In the genomic region with DNA sequence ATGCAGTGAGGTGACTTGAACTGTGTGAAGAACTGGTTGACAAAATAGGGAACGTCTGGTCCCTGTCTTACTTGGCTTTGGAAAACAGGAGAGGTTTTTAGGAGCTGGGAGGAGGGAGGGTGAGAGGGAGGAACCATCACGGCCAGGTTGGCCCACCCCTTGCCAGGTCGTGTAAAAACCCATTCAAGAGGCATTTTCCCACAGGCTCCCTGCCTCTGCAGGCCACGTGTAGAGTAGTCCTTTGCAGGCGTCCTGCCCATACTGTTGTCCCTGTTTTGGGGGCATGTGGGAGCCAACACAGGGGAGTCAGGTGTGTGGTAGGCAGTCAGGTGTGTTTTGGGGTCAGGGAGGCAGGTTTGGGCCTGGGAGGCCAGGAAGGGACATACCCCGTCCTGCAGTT, we compare ENCODE assay signal across 11 cellular contexts.
DNase-seq lines count a peak whose midpoint lies in the region; ATAC-seq and TF ChIP-seq lines count a peak whose summit lies in the region.
"Had no signal": no experiment of that assay in that cellular context is flagged by ENCODE, and none has a peak within 500 bp of the region (broad histone marks: within the 10 kb centered on the region; RNA-seq: fewer than 3 reads in every experiment).

No MANE protein-coding gene starts in this region.

- no peaks in the 10 kb centered on the region for H3K4me1 ChIP-seq in A673 (ENCODE audit: insufficient read depth, low read length, poor library complexity, severe bottlenecking)

- H3K27me3 ChIP-seq in A673 (replicated peaks; ENCODE audit: insufficient read depth, low read depth, low read length, poor library complexity): no peaks in the 10 kb centered on the region

- BruUV-seq in A673 (replicated peaks; lab: Mats Ljungman, UMichigan): no TSS peak

- H3K36me3 Mint-ChIP-seq in T-cell (no peaks in the 10 kb centered on the region), progenitor cell of endocrine pancreas (ENCODE audit: insufficient read depth) (no peaks in the 10 kb centered on the region)

- intact Hi-C loops in A673 (cut with micrococcal nuclease; ENCODE audit: unreplicated experiment): no loop called here

- no peak overlapping the region for H3K27ac ChIP-seq in A673 (ENCODE audit: low read depth, low read length, poor library complexity, severe bottlenecking)
- H3K27ac ChIP-seq: cardiac muscle cell had no signal

- POLR2A ChIA-PET in T-cell (lab: Charles Lee): no interaction called here
- POLR2A ChIA-PET in A673 (lab: Charles Lee; ENCODE audit: low non-redundant PET): no interaction called here

- peak overlapping the region; percentile 81 to 89 for H3K4me3 ChIP-seq in foreskin fibroblast (ENCODE audit: low read depth in 1 of 2, low read length in 2 of 2)
- H3K4me3 ChIP-seq in A673 (ENCODE audit: low read depth, low read length, poor library complexity, severe bottlenecking): no peak overlapping the region
- H3K4me3 ChIP-seq: cardiac muscle cell, GM12878 had no signal

- H3K27me3 Mint-ChIP-seq in T-cell (peaks cover 4 to 12% of the 10 kb centered on the region in 2 donors), progenitor cell of endocrine pancreas (peaks cover 17% of the 10 kb centered on the region)

- ATAC-seq in T-cell (replicated peaks in 1 of 4) (no peak), GM19328 (IDR thresholded peaks at IDR 0.05; ENCODE audit: unreplicated experiment) (no peak), GM21619 (IDR thresholded peaks at IDR 0.05; ENCODE audit: unreplicated experiment) (no peak)
- ATAC-seq: GM12878 had no signal

- CTCF ChIA-PET in T-cell (lab: Charles Lee) (no interaction called here), A673 (lab: Charles Lee) (no interaction called here)

- no peaks in the 10 kb centered on the region for H3K36me3 ChIP-seq in A673 (ENCODE audit: insufficient read depth, low read length, poor library complexity, severe bottlenecking)
- H3K36me3 ChIP-seq: cardiac muscle cell had no signal

- DNase-seq in Daoy (ENCODE audit: low read depth): peak; percentile 68
- DNase-seq in T-cell: no peak
- peak in 1 of 2 donors; percentile 57 for DNase-seq in foreskin fibroblast
- DNase-seq in progenitor cell of endocrine pancreas (ENCODE audit: low spot score, unreplicated experiment): no peak
- no peak for DNase-seq in NCI-H2196 treated with DMSO at 0.1 percent for 48 hours (lab: John Stamatoyannopoulos, UW; ENCODE audit: unreplicated experiment)
- DNase-seq in A673 (ENCODE audit: low spot score): no peak
- DNase-seq: SHP77 had no signal

- H3K4me3 Mint-ChIP-seq in T-cell: peak overlapping the region; percentile 59 to 68 (median 64)
- H3K4me3 Mint-ChIP-seq in progenitor cell of endocrine pancreas (ENCODE audit: low read depth): peak overlapping the region; percentile 67

- no peak for TF ChIP-seq CTCF in foreskin fibroblast (IDR thresholded peaks at IDR 0.05; ENCODE audit: low read depth, low read length)
- TF ChIP-seq CTCF in progenitor cell of endocrine pancreas (IDR thresholded peaks at IDR 0.05; ENCODE audit: unreplicated experiment): no peak
- TF ChIP-seq CTCF in A673 (conservative IDR thresholded peaks at IDR 0.05; ENCODE audit: low read depth, low read length): no peak

- no peak overlapping the region for H3K27ac Mint-ChIP-seq in T-cell
- H3K27ac Mint-ChIP-seq in progenitor cell of endocrine pancreas: peak overlapping the region; percentile 44

- no peaks in the 10 kb centered on the region for H3K9me3 ChIP-seq in A673 (ENCODE audit: low read depth, low read length, poor library complexity, severe bottlenecking)

- H3K9me3 Mint-ChIP-seq in T-cell (no peaks in the 10 kb centered on the region), progenitor cell of endocrine pancreas (ENCODE audit: low read depth) (no peaks in the 10 kb centered on the region)

- H3K4me1 Mint-ChIP-seq in T-cell (peaks cover 8 to 17% (median 12%) of the 10 kb centered on the region in 3 donors), progenitor cell of endocrine pancreas (ENCODE audit: low read depth) (peaks cover 33% of the 10 kb centered on the region)
